In the genomic region with DNA sequence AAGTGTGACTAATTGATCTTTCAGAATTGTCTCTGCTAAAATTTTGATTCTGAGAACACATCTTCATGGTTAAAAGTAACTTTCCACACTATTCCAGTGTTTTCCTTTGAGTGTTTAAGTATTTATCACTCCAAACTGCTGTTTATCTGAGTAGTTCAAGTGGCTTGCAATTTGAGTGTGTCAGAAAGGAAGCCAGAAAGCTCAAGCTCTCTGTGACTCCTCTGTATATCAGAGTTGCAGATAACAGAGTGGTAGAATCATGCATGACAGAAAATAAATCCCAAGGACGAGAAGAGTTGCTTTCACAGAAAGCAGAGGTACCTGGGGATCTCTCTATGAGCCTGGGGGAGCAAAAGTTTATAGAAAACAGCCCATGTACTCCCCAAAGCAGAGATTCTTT, we compare ENCODE assay signal across 25 cellular contexts.
"Had no signal": no experiment of that assay in that cellular context is flagged by ENCODE, and none has a peak within 500 bp of the region (broad histone marks: within the 10 kb centered on the region; RNA-seq: fewer than 3 reads in every experiment).

No MANE protein-coding gene starts in this region.

- H3K4me3 Mint-ChIP-seq: dendritic cell treated with granulocyte-macrophage colony-stimulating factor and Interleukin-4, amounts not matched to agents 40 ng/mL and 50 ng/mL, for 4 days; effector memory CD8-positive, alpha-beta T cell; memory B cell; natural killer cell; type B pancreatic cell had no signal

- H3K9me3 Mint-ChIP-seq: effector memory CD8-positive, alpha-beta T cell; natural killer cell had no signal

- H3K4me3 ChIP-seq: esophagus muscularis mucosa, gastrocnemius medialis, heart right ventricle, lower lobe of right lung, mucosa of descending colon, pancreas, thyroid gland, uterus had no signal

- H3K27me3 Mint-ChIP-seq: effector memory CD8-positive, alpha-beta T cell; progenitor cell of endocrine pancreas; type B pancreatic cell had no signal

- H3K27ac ChIP-seq: epithelial cell of prostate, esophagus muscularis mucosa, gastrocnemius medialis, heart right ventricle, lower lobe of right lung, pancreas, thyroid gland, uterus had no signal

- H3K36me3 ChIP-seq: gastrocnemius medialis, thyroid gland, uterus had no signal

- H3K27ac Mint-ChIP-seq: dendritic cell treated with granulocyte-macrophage colony-stimulating factor and Interleukin-4, amounts not matched to agents 40 ng/mL and 50 ng/mL, for 4 days; effector memory CD8-positive, alpha-beta T cell; memory B cell; natural killer cell; progenitor cell of endocrine pancreas; type B pancreatic cell had no signal

- H3K27me3 ChIP-seq: esophagus muscularis mucosa, gastrocnemius medialis, pancreas, thyroid gland, uterus had no signal

- DNase-seq: effector memory CD8-positive, alpha-beta T cell; gastrocnemius medialis; heart right ventricle; hypothalamus; kidney glomerular epithelial cell; lower lobe of right lung; mucosa of descending colon; natural killer cell; occipital lobe; pancreas; right cardiac atrium; small intestine; stimulated activated CD4-positive, alpha-beta T cell treated with anti-CD3 and anti-CD28 coated beads, Interleukin-2, amount 100 ng/mL, for 48 hours; stimulated activated naive CD4-positive, alpha-beta T cell treated with Interleukin-2 at 50 U/mL for 16 hours; thyroid gland; uterus had no signal

- ATAC-seq: effector memory CD8-positive, alpha-beta T cell; gastrocnemius medialis; left lobe of liver; lower lobe of right lung; mucosa of descending colon; natural killer cell; pancreas had no signal

- H3K9me3 ChIP-seq: esophagus muscularis mucosa, gastrocnemius medialis, lower lobe of right lung, mucosa of descending colon, pancreas, thyroid gland, uterus had no signal

- H3K4me1 Mint-ChIP-seq: memory B cell, natural killer cell had no signal

- H3K4me1 ChIP-seq: esophagus muscularis mucosa, gastrocnemius medialis, lower lobe of right lung, pancreas, thyroid gland, uterus had no signal

- FAIRE-seq: colon, islet of Langerhans, pancreas, small intestine had no signal
